1 cellular context compared by ENCODE assay signal in genomic region chr4:153143527-153144348, GRCh38.
TF ChIP-seq lines count a peak whose summit lies in the region.

No MANE protein-coding gene starts in this region.

TF ChIP-seq in GM23338, 12 proteins besides CTCF, POLR2A, EP300 and RAD21 (continued from another document):
- TF ChIP-seq JUNB (IDR thresholded peaks at IDR 0.05; ENCODE audit: unreplicated experiment): no peak
- no peak for TF ChIP-seq ETS1 (IDR thresholded peaks at IDR 0.05)
- no peak for TF ChIP-seq REST (IDR thresholded peaks at IDR 0.05; ENCODE audit: unreplicated experiment)
- TF ChIP-seq ZNF114 (CRISPR knock-in tag; IDR thresholded peaks at IDR 0.05): no peak
- no peak for TF ChIP-seq EZH2phosphoT487 (IDR thresholded peaks at IDR 0.05; ENCODE audit: unreplicated experiment)
- TF ChIP-seq POLR2AphosphoS5 (IDR thresholded peaks at IDR 0.05; ENCODE audit: low read depth): no peak
- no peak for TF ChIP-seq EZH2 (IDR thresholded peaks at IDR 0.05; ENCODE audit: low read depth, unreplicated experiment)
